Comparison of ENCODE assay signal across 21 cellular contexts in the genomic region with DNA sequence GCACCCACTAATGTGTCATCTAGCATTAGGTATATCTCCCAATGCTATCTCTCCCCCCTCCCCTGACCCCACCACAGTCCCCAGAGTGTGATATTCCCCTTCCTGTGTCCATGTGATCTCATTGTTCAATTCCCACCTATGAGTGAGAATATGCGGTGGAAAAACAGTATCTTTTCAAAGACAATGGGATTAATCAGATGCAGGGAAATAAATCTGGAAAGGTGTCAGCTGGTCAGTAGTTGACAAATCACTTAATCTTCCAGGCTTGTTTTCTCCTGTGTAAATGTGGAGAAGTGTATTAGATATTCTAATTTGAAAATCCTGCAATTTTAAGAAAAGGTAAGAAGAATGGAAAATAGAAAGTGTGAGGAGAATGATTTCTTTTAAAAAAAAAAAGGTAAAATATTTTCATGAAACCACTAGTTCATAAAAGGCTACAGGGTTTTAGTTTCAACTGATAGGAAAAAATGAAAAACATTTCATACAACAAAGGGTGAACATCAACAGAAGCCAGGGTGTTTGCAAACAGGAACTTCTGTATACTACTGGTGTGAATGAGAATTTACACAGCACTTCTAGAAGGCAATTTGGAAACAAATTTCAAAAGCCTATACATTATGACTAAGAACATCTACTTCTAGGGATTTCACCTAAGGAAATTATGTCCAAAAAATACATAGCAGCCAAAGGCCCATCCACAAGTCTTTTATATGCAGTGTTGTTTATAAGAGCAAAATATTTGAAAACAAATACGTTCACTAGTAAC.
A peak's percentile ranks its signal among the peaks of the same experiment; 100 is the strongest.
DNase-seq lines count a peak whose midpoint lies in the region; ATAC-seq, FAIRE-seq and TF ChIP-seq lines count a peak whose summit lies in the region.
"Had no signal": no experiment of that assay in that cellular context is flagged by ENCODE, and none has a peak within 500 bp of the region (broad histone marks: within the 10 kb centered on the region; RNA-seq: fewer than 3 reads in every experiment).

No MANE protein-coding gene starts in this region.

- peaks cover 69% of the 10 kb centered on the region for H3K36me3 Mint-ChIP-seq in activated CD4-positive, alpha-beta T cell treated with anti-CD3 and anti-CD28 coated beads, Interleukin-2, amount 10 ng/mL, durations not matched to agents 7 days and 5 days (ENCODE audit: low read depth)
- peaks cover 49% of the 10 kb centered on the region for H3K36me3 Mint-ChIP-seq in T-helper 2 cell treated with Interferon-gamma antibody and Interleukin-4, amounts not matched to agents 5 μg/mL and 100 μg/mL, for 36 hours (ENCODE audit: low read depth)
- peaks cover 10% of the 10 kb centered on the region for H3K36me3 Mint-ChIP-seq in progenitor cell of endocrine pancreas (ENCODE audit: insufficient read depth)

- ATAC-seq in sciatic nerve, result no peak
- ATAC-seq in GM21717 (IDR thresholded peaks at IDR 0.05; ENCODE audit: unreplicated experiment), result no peak
- no peak for ATAC-seq in GM18519 (IDR thresholded peaks at IDR 0.05; ENCODE audit: low FRiP score, unreplicated experiment)
- ATAC-seq: HepG2, lower lobe of right lung had no signal

- no peak for TF ChIP-seq CTCF in progenitor cell of endocrine pancreas (IDR thresholded peaks at IDR 0.05; ENCODE audit: unreplicated experiment)

- POLR2A ChIA-PET in activated CD4-positive, alpha-beta T cell treated with anti-CD3 and anti-CD28 coated beads, Interleukin-2, amount 10 ng/mL, durations not matched to agents 7 days and 5 days (lab: Charles Lee), result no interaction called here

- H3K27me3 Mint-ChIP-seq in activated CD4-positive, alpha-beta T cell treated with anti-CD3 and anti-CD28 coated beads, Interleukin-2, amount 10 ng/mL, durations not matched to agents 7 days and 5 days, result no peaks in the 10 kb centered on the region
- no peaks in the 10 kb centered on the region for H3K27me3 Mint-ChIP-seq in T-helper 2 cell treated with Interferon-gamma antibody and Interleukin-4, amounts not matched to agents 5 μg/mL and 100 μg/mL, for 36 hours (ENCODE audit: low read depth)
- H3K27me3 Mint-ChIP-seq in progenitor cell of endocrine pancreas, result no peaks in the 10 kb centered on the region

- CTCF ChIA-PET in activated CD4-positive, alpha-beta T cell treated with anti-CD3 and anti-CD28 coated beads, Interleukin-2, amount 10 ng/mL, durations not matched to agents 7 days and 5 days (lab: Charles Lee), result no interaction called here

- peak; percentile 28 for FAIRE-seq in colon (lab: Jason Lieb, UNC)
- FAIRE-seq: D721Med, HepG2, urothelium cell line had no signal

- no peak overlapping the region for H3K4me3 Mint-ChIP-seq in activated CD4-positive, alpha-beta T cell treated with anti-CD3 and anti-CD28 coated beads, Interleukin-2, amount 10 ng/mL, durations not matched to agents 7 days and 5 days
- no peak overlapping the region for H3K4me3 Mint-ChIP-seq in T-helper 2 cell treated with Interferon-gamma antibody and Interleukin-4, amounts not matched to agents 5 μg/mL and 100 μg/mL, for 36 hours
- no peak overlapping the region for H3K4me3 Mint-ChIP-seq in progenitor cell of endocrine pancreas (ENCODE audit: low read depth)

- intact Hi-C loops in sciatic nerve (cut with DNase I), result no loop called here

- no peak for DNase-seq in activated CD4-positive, alpha-beta T cell treated with anti-CD3 and anti-CD28 coated beads, Interleukin-2, amount 10 ng/mL, durations not matched to agents 7 days and 5 days
- no peak for DNase-seq in activated CD4-positive, alpha-beta T cell treated with anti-CD3 and anti-CD28 coated beads, Interleukin-2, amount 50 U/mL, for 48 hours
- DNase-seq in T-helper 2 cell treated with Interferon-gamma antibody and Interleukin-4, amounts not matched to agents 5 μg/mL and 100 μg/mL, for 36 hours (ENCODE audit: low spot score), result no peak
- no peak for DNase-seq in progenitor cell of endocrine pancreas (ENCODE audit: low spot score, unreplicated experiment)
- DNase-seq in sciatic nerve (ENCODE audit: low spot score), result no peak
- DNase-seq: activated CD4-positive, alpha-beta T cell treated with anti-CD3 and anti-CD28 coated beads for 1 hour; BE2C; cortex of kidney; foreskin melanocyte; hypothalamus; islet precursor cell; lower lobe of right lung; NCI-H1092 treated with DMSO at 0.1 percent for 48 hours; NCI-H510A; stimulated activated CD8-positive, alpha-beta memory T cell treated with anti-CD3 and anti-CD28 coated beads, Interleukin-4, amount 100 ng/mL, for 48 hours had no signal

- H3K4me1 Mint-ChIP-seq in activated CD4-positive, alpha-beta T cell treated with anti-CD3 and anti-CD28 coated beads, Interleukin-2, amount 10 ng/mL, durations not matched to agents 7 days and 5 days, result peaks cover 73% of the 10 kb centered on the region
- peaks cover 51% of the 10 kb centered on the region for H3K4me1 Mint-ChIP-seq in T-helper 2 cell treated with Interferon-gamma antibody and Interleukin-4, amounts not matched to agents 5 μg/mL and 100 μg/mL, for 36 hours (ENCODE audit: low read depth)
- peaks cover 16% of the 10 kb centered on the region for H3K4me1 Mint-ChIP-seq in progenitor cell of endocrine pancreas (ENCODE audit: low read depth)

- H3K27ac Mint-ChIP-seq in activated CD4-positive, alpha-beta T cell treated with anti-CD3 and anti-CD28 coated beads, Interleukin-2, amount 10 ng/mL, durations not matched to agents 7 days and 5 days, result peak overlapping the region; percentile 69
- H3K27ac Mint-ChIP-seq in T-helper 2 cell treated with Interferon-gamma antibody and Interleukin-4, amounts not matched to agents 5 μg/mL and 100 μg/mL, for 36 hours, result peak overlapping the region; percentile 13
- H3K27ac Mint-ChIP-seq in progenitor cell of endocrine pancreas, result peak overlapping the region; percentile 73

- H3K9me3 Mint-ChIP-seq in activated CD4-positive, alpha-beta T cell treated with anti-CD3 and anti-CD28 coated beads, Interleukin-2, amount 10 ng/mL, durations not matched to agents 7 days and 5 days, result peaks cover 19% of the 10 kb centered on the region
- peaks cover 19% of the 10 kb centered on the region for H3K9me3 Mint-ChIP-seq in T-helper 2 cell treated with Interferon-gamma antibody and Interleukin-4, amounts not matched to agents 5 μg/mL and 100 μg/mL, for 36 hours
- no peaks in the 10 kb centered on the region for H3K9me3 Mint-ChIP-seq in progenitor cell of endocrine pancreas (ENCODE audit: low read depth)

Comparison
In these comparisons a context has a peak if more than half of its experiments do, and no peak if none do; other contexts are left out.
1. H3K27ac Mint-ChIP-seq: peak in every context shown above with its lines; median percentile 73 in progenitor cell of endocrine pancreas; 69 in activated CD4-positive, alpha-beta T cell treated with anti-CD3 and anti-CD28 coated beads, Interleukin-2, amount 10 ng/mL, durations not matched to agents 7 days and 5 days; 13 in T-helper 2 cell treated with Interferon-gamma antibody and Interleukin-4, amounts not matched to agents 5 μg/mL and 100 μg/mL, for 36 hours.